ENCODE assay signal across 1 cellular context in genomic region chr20:4504814-4505213, GRCh38.
TF ChIP-seq lines count a peak whose summit lies in the region.

No MANE protein-coding gene starts in this region.

TF ChIP-seq in HepG2, 621 proteins besides CTCF, POLR2A, EP300 and RAD21 (continued from another document):
- no peak for TF ChIP-seq PRDM15 (CRISPR knock-in tag; IDR thresholded peaks at IDR 0.05)
